20 cellular contexts compared by ENCODE assay signal in genomic region chr5:68502531-68502930, GRCh38.
DNase-seq lines count a peak whose midpoint lies in the region; ATAC-seq and TF ChIP-seq lines count a peak whose summit lies in the region.
"Had no signal": no experiment of that assay in that cellular context is flagged by ENCODE, and none has a peak within 500 bp of the region (broad histone marks: within the 10 kb centered on the region; RNA-seq: fewer than 3 reads in every experiment).

No MANE protein-coding gene starts in this region.

- H3K23ac ChIP-seq in IMR-90 (ENCODE audit: low read depth, low read length), result no peak overlapping the region

- H2BK5ac ChIP-seq in IMR-90 (ENCODE audit: low read depth, low read length, poor library complexity, severe bottlenecking), result peak overlapping the region; percentile 48

- H3K36me3 ChIP-seq in IMR-90 (ENCODE audit: control insufficient read depth, insufficient read depth, low read length), result no peaks in the 10 kb centered on the region
- no peaks in the 10 kb centered on the region for H3K36me3 ChIP-seq in H7 (replicated peaks; ENCODE audit: control insufficient read depth, insufficient read depth, low read length)
- H3K36me3 ChIP-seq: BE2C, HAP-1 had no signal

- POLR2A ChIA-PET in IMR-90 (lab: Charles Lee; ENCODE audit: unreplicated experiment), result no interaction called here

- peaks cover 4% of the 10 kb centered on the region for H3K9me3 ChIP-seq in IMR-90 (ENCODE audit: control insufficient read depth, insufficient read depth, low read length)

- H2BK15ac ChIP-seq in IMR-90 (ENCODE audit: low read depth, low read length), result peak overlapping the region; percentile 88

- H3K4me1 ChIP-seq in IMR-90 (ENCODE audit: control insufficient read depth, insufficient read depth, low read length), result peaks cover 6% of the 10 kb centered on the region; the same call in 1 of the 2 replicates
- H3K4me1 ChIP-seq: HAP-1 had no signal

- BruUV-seq in IMR-90 (replicated peaks; lab: Mats Ljungman, UMichigan), result no TSS peak

- H4K91ac ChIP-seq in IMR-90 (ENCODE audit: insufficient read depth, low read depth, low read length), result no peak overlapping the region; the same call in 1 of the 2 replicates

- no peaks in the 10 kb centered on the region for H4K20me1 ChIP-seq in IMR-90 (ENCODE audit: insufficient read depth, low read length)

- dilution Hi-C loops in IMR-90 (cut with HindIII; ENCODE audit: low sequenced_read_pairs, unreplicated experiment), result no loop called here

- intact Hi-C loops in IMR-90 (cut with micrococcal nuclease), result no loop called here

- peak overlapping the region; percentile 5; the same call in 1 of the 2 replicates for H3K4me2 ChIP-seq in IMR-90 (ENCODE audit: low read depth, low read length)

- TF ChIP-seq POLR2A in IMR-90 (IDR thresholded peaks at IDR 0.05; ENCODE audit: low read depth, low read length), result no peak

- H3K27ac ChIP-seq in IMR-90 (ENCODE audit: insufficient read depth, low read length), result no peak overlapping the region

- no peak overlapping the region for H2AK5ac ChIP-seq in IMR-90 (ENCODE audit: low read depth, low read length)

- no peak for TF ChIP-seq CTCF in IMR-90 (conservative IDR thresholded peaks at IDR 0.05; ENCODE audit: low read depth, low read length)

- CTCF ChIA-PET in IMR-90 (lab: Yijun Ruan, JAX), result no interaction called here

- no peak overlapping the region for H2AFZ ChIP-seq in IMR-90 (replicated peaks; ENCODE audit: low read length, poor library complexity)

- H3K79me1 ChIP-seq in IMR-90 (ENCODE audit: low read depth in 1 of 2, low read length in 2 of 2), result no peaks in the 10 kb centered on the region

- H3K4me3 ChIP-seq in IMR-90 (ENCODE audit: insufficient read depth, low read depth, low read length) (no peak overlapping the region), H7 (ENCODE audit: insufficient read depth, low read depth, low read length) (no peak overlapping the region)
- H3K4me3 ChIP-seq: GM12878, HAP-1 had no signal

- no peaks in the 10 kb centered on the region for H3K27me3 ChIP-seq in IMR-90 (ENCODE audit: control insufficient read depth, insufficient read depth, low read length)
- no peaks in the 10 kb centered on the region for H3K27me3 ChIP-seq in H7 (ENCODE audit: control insufficient read depth, insufficient read depth, low read length)
- H3K27me3 ChIP-seq: BE2C had no signal

- peak overlapping the region; percentile 55; the same call in 1 of the 2 replicates for H2BK120ac ChIP-seq in IMR-90 (ENCODE audit: low read depth, low read length)

- H2AK9ac ChIP-seq in IMR-90 (replicated peaks; ENCODE audit: low read depth, low read length, poor library complexity), result no peak overlapping the region

- peak overlapping the region in 1 of 2 experiments; percentile 5; a peak in 1 of 4 replicates for H4K8ac ChIP-seq in IMR-90 (ENCODE audit: low read depth in 2 of 2, low read length in 2 of 2)

- peak overlapping the region; percentile 43; the same call in 1 of the 2 replicates for H3K14ac ChIP-seq in IMR-90 (replicated peaks; ENCODE audit: low read depth, low read length)

- no peak overlapping the region; the same call in 1 of the 2 replicates for H3K18ac ChIP-seq in IMR-90 (ENCODE audit: low read depth, low read length)

- no peak for TF ChIP-seq RAD21 in IMR-90 (IDR thresholded peaks at IDR 0.05; ENCODE audit: low read length)

- ATAC-seq in IMR-90 (ENCODE audit: low read depth) (no peak), HG02938 (IDR thresholded peaks at IDR 0.05; ENCODE audit: unreplicated experiment) (no peak)
- ATAC-seq: GM12878 had no signal

- H3K56ac ChIP-seq in IMR-90 (ENCODE audit: extremely low read depth, insufficient read depth, low read length), result no peak overlapping the region

- no peak overlapping the region for H3K9ac ChIP-seq in IMR-90 (ENCODE audit: low read depth, low read length)

- in situ Hi-C loops in IMR-90 (cut with MboI; ENCODE audit: low sequenced_read_pairs), result no loop called here

- H3K9me1 ChIP-seq in IMR-90 (ENCODE audit: insufficient read depth, low read length), result no peaks in the 10 kb centered on the region

- peak; percentile 51 for DNase-seq in EH (ENCODE audit: low read depth)
- DNase-seq in GM03348 (ENCODE audit: low spot score), result peak; percentile 11
- DNase-seq in IMR-90, result peak; percentile 33
- peak; percentile 12 for DNase-seq in iris pigment epithelial cell (ENCODE audit: low read depth)
- no peak for DNase-seq in NOMO-1 treated with dmso at 0.1 percent for 144 hours (lab: John Stamatoyannopoulos, UW; ENCODE audit: unreplicated experiment)
- no peak for DNase-seq in H7
- no peak for DNase-seq in retina
- DNase-seq: BE2C; C1 segment of cervical spinal cord; CD4-positive, CD25-positive, alpha-beta regulatory T cell; CD8-positive, alpha-beta memory T cell; COR-L47; DMS 273 treated with DMSO at 0.1 percent for 48 hours; DMS53; DND-41; GF-D8; KBM-7 had no signal

- no peak overlapping the region for H3K4ac ChIP-seq in IMR-90 (ENCODE audit: low read depth, low read length)

- H4K5ac ChIP-seq in IMR-90 (ENCODE audit: low read depth, low read length), result no peak overlapping the region; the same call in 1 of the 2 replicates

- H2BK20ac ChIP-seq in IMR-90 (ENCODE audit: low read depth, low read length), result peak overlapping the region; percentile 42; the same call in 1 of the 2 replicates

TF ChIP-seq in IMR-90, 13 proteins besides CTCF, POLR2A, EP300 and RAD21:
- no peak for TF ChIP-seq BHLHE40 (IDR thresholded peaks at IDR 0.05; ENCODE audit: low read depth, low read length)
- no peak for TF ChIP-seq MAFK (IDR thresholded peaks at IDR 0.05; ENCODE audit: low read depth, low read length)
- no peak for TF ChIP-seq MAZ (IDR thresholded peaks at IDR 0.05; ENCODE audit: borderline replicate concordance, low read depth, low read length)
- TF ChIP-seq ELK1 (IDR thresholded peaks at IDR 0.05; ENCODE audit: borderline replicate concordance, low read depth, low read length), result no peak
- TF ChIP-seq NFE2L2 (IDR thresholded peaks at IDR 0.05; ENCODE audit: low read depth, low read length), result no peak
- no peak for TF ChIP-seq RCOR1 (IDR thresholded peaks at IDR 0.05; ENCODE audit: insufficient replicate concordance, low read length)
- TF ChIP-seq FOS (IDR thresholded peaks at IDR 0.05; ENCODE audit: low read depth, low read length), result no peak
- TF ChIP-seq USF2 (IDR thresholded peaks at IDR 0.05; ENCODE audit: low read depth, low read length), result no peak
- TF ChIP-seq RFX5 (IDR thresholded peaks at IDR 0.05; ENCODE audit: low read depth, low read length), result no peak
- no peak for TF ChIP-seq CEBPB (IDR thresholded peaks at IDR 0.05; ENCODE audit: low read depth, low read length)
- TF ChIP-seq CHD1 (IDR thresholded peaks at IDR 0.05; ENCODE audit: low read depth, low read length), result no peak
- no peak for TF ChIP-seq MXI1 (IDR thresholded peaks at IDR 0.05; ENCODE audit: borderline replicate concordance, low read depth, low read length)
- no peak for TF ChIP-seq SMC3 (IDR thresholded peaks at IDR 0.05; ENCODE audit: low read depth, low read length)
TF ChIP-seq in IMR-90: peak in this region for 0.

Comparison
In these comparisons a context has a peak if more than half of its experiments do, and no peak if none do; other contexts are left out.
1. DNase-seq: peak in EH (single experiment), GM03348 (single experiment), IMR-90 (single experiment) and iris pigment epithelial cell (single experiment); none in NOMO-1 treated with dmso at 0.1 percent for 144 hours (single experiment), H7 (single experiment) and retina (single experiment).